4 cellular contexts compared by ENCODE assay signal in genomic region chr10:17307149-17307548, GRCh38.
TF ChIP-seq lines count a peak whose summit lies in the region.

No MANE protein-coding gene starts in this region.

TF ChIP-seq in HepG2, 621 proteins besides CTCF, POLR2A, EP300 and RAD21:
- TF ChIP-seq MAFF (IDR thresholded peaks at IDR 0.05; ENCODE audit: low read depth, low read length) (peak; percentile 64), ZNF749 (CRISPR knock-in tag; IDR thresholded peaks at IDR 0.05; ENCODE audit: borderline replicate concordance) (no peak), MAFK (conservative IDR thresholded peaks at IDR 0.05 in 1 of 2, IDR thresholded peaks at IDR 0.05 in 1 of 2; ENCODE audit: low read length in 2 of 2) (peak; percentile 20 to 62; a peak in 3 of 4 replicates)
TF ChIP-seq in HepG2: peak in this region for 2.

TF ChIP-seq in A549, 52 proteins besides CTCF, POLR2A, EP300 and RAD21:
- no peak for TF ChIP-seq HES2 (IDR thresholded peaks at IDR 0.05)
- TF ChIP-seq MAFK (IDR thresholded peaks at IDR 0.05; ENCODE audit: partially characterized antibody) = peak; percentile 36

TF ChIP-seq in IMR-90, 13 proteins besides CTCF, POLR2A, EP300 and RAD21:
- peak; percentile 41; the same call in 1 of the 2 replicates for TF ChIP-seq MAFK (IDR thresholded peaks at IDR 0.05; ENCODE audit: low read depth, low read length)
- TF ChIP-seq RCOR1 (IDR thresholded peaks at IDR 0.05; ENCODE audit: insufficient replicate concordance, low read length) = no peak

TF ChIP-seq in K562, 482 proteins besides CTCF, POLR2A, EP300 and RAD21:
- TF ChIP-seq C11orf30 (IDR thresholded peaks at IDR 0.05; ENCODE audit: low read depth) (peak; percentile 15; the same call in 1 of the 2 replicates), NCOA1 (IDR thresholded peaks at IDR 0.05; ENCODE audit: low read depth) (no peak)
